ENCODE assay signal across 1 cellular context in genomic region chr20:9507544-9508239, GRCh38.
A peak's percentile ranks its signal among the peaks of the same experiment; 100 is the strongest.
TF ChIP-seq lines count a peak whose summit lies in the region.

No MANE protein-coding gene starts in this region.

TF ChIP-seq in GM23338, 12 proteins besides CTCF, POLR2A, EP300 and RAD21:
- TF ChIP-seq ZNF462 (CRISPR knock-in tag; IDR thresholded peaks at IDR 0.05) (no peak), EZH2 (IDR thresholded peaks at IDR 0.05; ENCODE audit: low read depth, unreplicated experiment) (peak; percentile 9)
